1 cellular context compared by ENCODE assay signal in genomic region chr7:131107343-131108211, GRCh38.
TF ChIP-seq lines count a peak whose summit lies in the region.

No MANE protein-coding gene starts in this region.

TF ChIP-seq in K562, 482 proteins besides CTCF, POLR2A, EP300 and RAD21 (continued from another document):
- 0 out of 2 replicates have a peak, but pooled peaks have one; percentile 27 for TF ChIP-seq CREB3 (tag; conservative IDR thresholded peaks at IDR 0.05; ENCODE audit: low read depth)
- TF ChIP-seq BRF2 (IDR thresholded peaks at IDR 0.05; ENCODE audit: borderline replicate concordance, insufficient read depth, insufficient read length) = no peak
- no peak for TF ChIP-seq ZNF766 (CRISPR knock-in tag; conservative IDR thresholded peaks at IDR 0.05)
- TF ChIP-seq ZNF24 (IDR thresholded peaks at IDR 0.05) = peak; percentile 82; the same call in 1 of the 2 replicates
- no peak for TF ChIP-seq NR2C1 (IDR thresholded peaks at IDR 0.05)
- TF ChIP-seq NR2C1 (tag; IDR thresholded peaks at IDR 0.05) = no peak
- TF ChIP-seq PML (IDR thresholded peaks at IDR 0.05; ENCODE audit: low read length) = no peak
- TF ChIP-seq HDAC3 (IDR thresholded peaks at IDR 0.05; ENCODE audit: borderline replicate concordance, partially characterized antibody) = no peak
- no peak for TF ChIP-seq NCOA4 (IDR thresholded peaks at IDR 0.05; ENCODE audit: partially characterized antibody)
- no peak for TF ChIP-seq ZNF695 (CRISPR knock-in tag; IDR thresholded peaks at IDR 0.05)
- TF ChIP-seq RBM39 (optimal IDR thresholded peaks at IDR 0.05; ENCODE audit: low read depth, low read length) = no peak
- no peak for TF ChIP-seq ZNF512 (tag; IDR thresholded peaks at IDR 0.05)
- no peak; the same call in 1 of the 2 replicates for TF ChIP-seq POLR2AphosphoS5 (IDR thresholded peaks at IDR 0.05; ENCODE audit: control insufficient read depth, insufficient read depth, low read depth, low read length)
- no peak for TF ChIP-seq CHD1 (IDR thresholded peaks at IDR 0.05; ENCODE audit: low read length)
- TF ChIP-seq, protein P1, sequence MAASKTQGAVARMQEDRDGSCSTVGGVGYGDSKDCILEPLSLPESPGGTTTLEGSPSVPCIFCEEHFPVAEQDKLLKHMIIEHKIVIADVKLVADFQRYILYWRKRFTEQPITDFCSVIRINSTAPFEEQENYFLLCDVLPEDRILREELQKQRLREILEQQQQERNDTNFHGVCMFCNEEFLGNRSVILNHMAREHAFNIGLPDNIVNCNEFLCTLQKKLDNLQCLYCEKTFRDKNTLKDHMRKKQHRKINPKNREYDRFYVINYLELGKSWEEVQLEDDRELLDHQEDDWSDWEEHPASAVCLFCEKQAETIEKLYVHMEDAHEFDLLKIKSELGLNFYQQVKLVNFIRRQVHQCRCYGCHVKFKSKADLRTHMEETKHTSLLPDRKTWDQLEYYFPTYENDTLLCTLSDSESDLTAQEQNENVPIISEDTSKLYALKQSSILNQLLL (CRISPR knock-in tag; IDR thresholded peaks at IDR 0.05; ENCODE audit: borderline replicate concordance) = no peak
- TF ChIP-seq RBM15 (IDR thresholded peaks at IDR 0.05; ENCODE audit: insufficient read depth, low read length) = no peak
- no peak for TF ChIP-seq TRIM28 (IDR thresholded peaks at IDR 0.05)
- TF ChIP-seq ZNF77 (CRISPR knock-in tag; IDR thresholded peaks at IDR 0.05) = no peak
- no peak for TF ChIP-seq BDP1 (IDR thresholded peaks at IDR 0.05; ENCODE audit: insufficient read depth, insufficient read length)
- TF ChIP-seq ZNF785 (CRISPR knock-in tag; IDR thresholded peaks at IDR 0.05) = no peak
- TF ChIP-seq ZNF3 (CRISPR knock-in tag; IDR thresholded peaks at IDR 0.05) = no peak
- no peak for TF ChIP-seq KDM2B (CRISPR knock-in tag; IDR thresholded peaks at IDR 0.05)
- TF ChIP-seq RCOR1 (IDR thresholded peaks at IDR 0.05; ENCODE audit: borderline replicate concordance in 1 of 2, low read depth in 2 of 2, low read length in 2 of 2) = peak in 1 of 2 experiments; percentile 20; a peak in 1 of 4 replicates
- TF ChIP-seq ZNF778 (CRISPR knock-in tag; IDR thresholded peaks at IDR 0.05) = no peak
- TF ChIP-seq YBX1 (IDR thresholded peaks at IDR 0.05) = no peak
- TF ChIP-seq, protein P2, sequence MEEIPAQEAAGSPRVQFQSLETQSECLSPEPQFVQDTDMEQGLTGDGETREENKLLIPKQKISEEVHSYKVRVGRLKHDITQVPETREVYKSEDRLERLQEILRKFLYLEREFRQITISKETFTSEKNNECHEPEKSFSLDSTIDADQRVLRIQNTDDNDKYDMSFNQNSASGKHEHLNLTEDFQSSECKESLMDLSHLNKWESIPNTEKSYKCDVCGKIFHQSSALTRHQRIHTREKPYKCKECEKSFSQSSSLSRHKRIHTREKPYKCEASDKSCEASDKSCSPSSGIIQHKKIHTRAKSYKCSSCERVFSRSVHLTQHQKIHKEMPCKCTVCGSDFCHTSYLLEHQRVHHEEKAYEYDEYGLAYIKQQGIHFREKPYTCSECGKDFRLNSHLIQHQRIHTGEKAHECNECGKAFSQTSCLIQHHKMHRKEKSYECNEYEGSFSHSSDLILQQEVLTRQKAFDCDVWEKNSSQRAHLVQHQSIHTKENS (CRISPR knock-in tag; IDR thresholded peaks at IDR 0.05) = no peak
- TF ChIP-seq HOXB6 (CRISPR knock-in tag; IDR thresholded peaks at IDR 0.05; ENCODE audit: borderline replicate concordance) = no peak
- peak in 1 of 2 experiments; percentile 82; a peak in 2 of 4 replicates for TF ChIP-seq HDAC1 (IDR thresholded peaks at IDR 0.05)
- TF ChIP-seq TAF1 (IDR thresholded peaks at IDR 0.05; ENCODE audit: control insufficient read depth, extremely low read depth, insufficient read depth, low read length, severe bottlenecking) = no peak
- no peak for TF ChIP-seq PTRF (tag; IDR thresholded peaks at IDR 0.05)
- peak in 1 of 2 experiments; percentile 66; a peak in 2 of 4 replicates for TF ChIP-seq ZNF639 (CRISPR knock-in tag; conservative IDR thresholded peaks at IDR 0.05 in 1 of 2, IDR thresholded peaks at IDR 0.05 in 1 of 2)
- TF ChIP-seq RBM17 (IDR thresholded peaks at IDR 0.05; ENCODE audit: borderline replicate concordance, low read depth, low read length) = no peak
- no peak for TF ChIP-seq NCOA6 (IDR thresholded peaks at IDR 0.05)
- peak; percentile 28; the same call in 1 of the 2 replicates for TF ChIP-seq MYC (IDR thresholded peaks at IDR 0.05; ENCODE audit: low read depth, low read length)
- no peak; the same call in 1 of the 2 replicates for TF ChIP-seq MYC (CRISPR knock-in tag; IDR thresholded peaks at IDR 0.05; ENCODE audit: borderline replicate concordance, low read depth)
- 0 out of 2 replicates have a peak, but pooled peaks have one; percentile 22 for TF ChIP-seq EP400 (IDR thresholded peaks at IDR 0.05)
- TF ChIP-seq FOXM1 (IDR thresholded peaks at IDR 0.05; ENCODE audit: low read depth) = no peak
- TF ChIP-seq FOXM1 (CRISPR knock-in tag; IDR thresholded peaks at IDR 0.05; ENCODE audit: low read depth) = peak; percentile 75; the same call in 1 of the 2 replicates
- no peak for TF ChIP-seq NCOA2 (IDR thresholded peaks at IDR 0.05; ENCODE audit: partially characterized antibody in 2 of 2)
- no peak for TF ChIP-seq ZBTB1 (CRISPR knock-in tag; IDR thresholded peaks at IDR 0.05; ENCODE audit: borderline replicate concordance, low read depth)
